9 cellular contexts compared by ENCODE assay signal in the genomic region with DNA sequence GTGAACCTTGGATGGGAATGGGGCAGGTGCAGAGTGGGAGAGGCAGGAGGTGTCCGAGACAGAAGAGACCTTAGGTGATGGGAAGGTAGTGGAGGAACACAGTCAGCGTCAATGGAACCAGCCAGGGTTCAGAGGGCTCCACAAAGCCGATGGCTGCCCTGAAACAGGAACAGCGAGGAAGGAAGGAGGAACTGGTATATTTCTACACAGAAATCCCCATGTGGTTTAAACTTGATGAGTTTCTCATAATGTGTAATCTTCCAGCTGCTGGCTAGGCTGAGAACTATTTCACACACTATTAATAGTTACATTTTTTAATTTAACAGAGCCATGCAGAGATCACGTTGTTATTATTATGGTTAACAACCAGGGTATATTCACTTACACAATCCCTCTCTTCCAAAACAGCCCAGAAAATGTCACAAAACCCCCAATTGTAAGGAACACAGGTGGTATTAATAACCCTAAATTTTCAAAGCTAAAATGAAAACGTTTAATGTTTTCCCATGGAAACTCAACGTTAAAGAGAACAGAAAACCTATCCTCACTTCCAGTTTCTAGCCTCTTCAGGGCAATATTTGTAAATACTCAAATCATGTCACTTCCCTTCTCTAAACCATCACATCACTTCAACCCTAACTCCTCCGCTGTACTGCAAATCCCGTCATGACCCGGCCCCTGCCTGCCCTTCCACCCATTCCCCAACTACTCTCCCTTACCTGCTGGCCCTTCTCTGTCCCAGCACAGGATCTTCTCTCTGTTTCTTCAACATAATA.
DNase-seq lines count a peak whose midpoint lies in the region; ATAC-seq, FAIRE-seq and TF ChIP-seq lines count a peak whose summit lies in the region.
"Had no signal": no experiment of that assay in that cellular context is flagged by ENCODE, and none has a peak within 500 bp of the region (broad histone marks: within the 10 kb centered on the region; RNA-seq: fewer than 3 reads in every experiment).

No MANE protein-coding gene starts in this region.

- peak in 2 of 6 donors; percentile 58 to 71 for DNase-seq in pancreas
- DNase-seq in HUDEP-2 (lab: John Stamatoyannopoulos, UW; ENCODE audit: unreplicated experiment in 76 of 76), result no peak
- DNase-seq in NCI-H2107 (lab: John Stamatoyannopoulos, UW), result no peak
- DNase-seq in kidney glomerular epithelial cell (lab: John Stamatoyannopoulos, UW), result no peak

- no peak for TF ChIP-seq CTCF in pancreas (IDR thresholded peaks at IDR 0.05)

- no peaks in the 10 kb centered on the region for H3K9me3 ChIP-seq in pancreas

- H3K27ac Mint-ChIP-seq in dendritic cell treated with granulocyte-macrophage colony-stimulating factor and Interleukin-4, amounts not matched to agents 40 ng/mL and 50 ng/mL, for 4 days, result peak overlapping the region; percentile 88

- peak overlapping the region; percentile 71 to 89 (median 79) for H3K27ac ChIP-seq in pancreas

- H3K4me1 ChIP-seq in pancreas, result peaks cover 65 to 87% (median 78%) of the 10 kb centered on the region in 3 donors

- H3K36me3 Mint-ChIP-seq in dendritic cell treated with granulocyte-macrophage colony-stimulating factor and Interleukin-4, amounts not matched to agents 40 ng/mL and 50 ng/mL, for 4 days (ENCODE audit: low read depth), result peaks cover 19% of the 10 kb centered on the region

- H3K27me3 ChIP-seq in pancreas, result no peaks in the 10 kb centered on the region

- intact Hi-C loops in dendritic cell treated with granulocyte-macrophage colony-stimulating factor and Interleukin-4, amounts not matched to agents 40 ng/mL and 50 ng/mL, for 4 days (cut with micrococcal nuclease), result loop anchor here (2.0 kb wide), 1 partner anchor 43 kb away; no protein-coding TSS in a partner anchor
- intact Hi-C loops in pancreas (cut with DNase I), result no loop called here

- ATAC-seq in GM18868 (IDR thresholded peaks at IDR 0.05; ENCODE audit: unreplicated experiment) (peak; percentile 49), HG03342 (IDR thresholded peaks at IDR 0.05; ENCODE audit: unreplicated experiment) (peak; percentile 48), pancreas (peak; percentile 32 to 52 (median 40)), GM18519 (IDR thresholded peaks at IDR 0.05; ENCODE audit: low FRiP score, unreplicated experiment) (no peak)

- peaks cover 92% of the 10 kb centered on the region for H3K4me1 Mint-ChIP-seq in dendritic cell treated with granulocyte-macrophage colony-stimulating factor and Interleukin-4, amounts not matched to agents 40 ng/mL and 50 ng/mL, for 4 days (ENCODE audit: low read depth)

- H3K9me3 Mint-ChIP-seq in dendritic cell treated with granulocyte-macrophage colony-stimulating factor and Interleukin-4, amounts not matched to agents 40 ng/mL and 50 ng/mL, for 4 days, result no peaks in the 10 kb centered on the region

- no peaks in the 10 kb centered on the region for H3K36me3 ChIP-seq in pancreas

- no peak for FAIRE-seq in pancreas (lab: Jason Lieb, UNC)
- FAIRE-seq: islet of Langerhans had no signal

- H3K4me3 ChIP-seq in pancreas, result no peak overlapping the region

- H3K27me3 Mint-ChIP-seq in dendritic cell treated with granulocyte-macrophage colony-stimulating factor and Interleukin-4, amounts not matched to agents 40 ng/mL and 50 ng/mL, for 4 days, result no peaks in the 10 kb centered on the region

- WGBS in pancreas, 2 donors, result 49 to 56% methylated on average over 10 of the region's 10 CpGs

- H3K4me3 Mint-ChIP-seq in dendritic cell treated with granulocyte-macrophage colony-stimulating factor and Interleukin-4, amounts not matched to agents 40 ng/mL and 50 ng/mL, for 4 days, result peak overlapping the region; percentile 65
